1 cellular context compared by ENCODE assay signal in the genomic region with DNA sequence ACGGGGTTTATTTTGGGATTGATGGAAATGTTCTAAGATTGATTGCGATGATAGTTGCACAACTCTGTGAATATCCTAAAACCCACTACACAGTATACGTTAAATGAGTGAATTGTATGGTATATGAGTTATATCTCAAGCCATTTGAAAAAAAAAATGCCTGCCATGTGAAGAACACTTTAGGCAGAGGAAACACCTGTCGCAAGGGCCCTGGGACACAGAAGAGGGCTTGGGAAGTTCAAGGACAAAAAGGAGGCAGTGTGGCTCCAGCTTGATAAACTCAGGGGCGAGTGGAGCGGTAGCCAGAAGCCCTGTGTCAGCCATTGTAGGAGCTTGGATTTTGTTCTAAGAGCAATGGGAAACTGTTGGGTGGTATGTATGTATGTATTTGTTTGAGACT.
TF ChIP-seq lines count a peak whose summit lies in the region.

No MANE protein-coding gene starts in this region.

TF ChIP-seq in HEK293, 187 proteins besides CTCF, POLR2A, EP300 and RAD21 (continued from another document):
- TF ChIP-seq, protein P1, sequence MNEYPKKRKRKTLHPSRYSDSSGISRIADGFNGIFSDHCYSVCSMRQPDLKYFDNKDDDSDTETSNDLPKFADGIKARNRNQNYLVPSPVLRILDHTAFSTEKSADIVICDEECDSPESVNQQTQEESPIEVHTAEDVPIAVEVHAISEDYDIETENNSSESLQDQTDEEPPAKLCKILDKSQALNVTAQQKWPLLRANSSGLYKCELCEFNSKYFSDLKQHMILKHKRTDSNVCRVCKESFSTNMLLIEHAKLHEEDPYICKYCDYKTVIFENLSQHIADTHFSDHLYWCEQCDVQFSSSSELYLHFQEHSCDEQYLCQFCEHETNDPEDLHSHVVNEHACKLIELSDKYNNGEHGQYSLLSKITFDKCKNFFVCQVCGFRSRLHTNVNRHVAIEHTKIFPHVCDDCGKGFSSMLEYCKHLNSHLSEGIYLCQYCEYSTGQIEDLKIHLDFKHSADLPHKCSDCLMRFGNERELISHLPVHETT (tag by site-specific recombination; IDR thresholded peaks at IDR 0.05), result no peak
- TF ChIP-seq ZNF248 (tag by site-specific recombination; IDR thresholded peaks at IDR 0.05) (no peak), SCRT2 (tag by site-specific recombination; IDR thresholded peaks at IDR 0.05) (peak; percentile 57; the same call in 1 of the 2 replicates), ZNF660 (tag by site-specific recombination; IDR thresholded peaks at IDR 0.05) (no peak), ZNF416 (tag by site-specific recombination; IDR thresholded peaks at IDR 0.05) (no peak), ZNF670 (tag by site-specific recombination; IDR thresholded peaks at IDR 0.05; ENCODE audit: low read depth) (no peak), SCRT1 (tag by site-specific recombination; IDR thresholded peaks at IDR 0.05; ENCODE audit: borderline replicate concordance) (0 out of 2 replicates have a peak, but pooled peaks have one; percentile 8), ZBTB17 (tag by site-specific recombination; IDR thresholded peaks at IDR 0.05) (no peak), ZNF404 (tag by site-specific recombination; IDR thresholded peaks at IDR 0.05) (no peak), ZNF433 (tag by site-specific recombination; IDR thresholded peaks at IDR 0.05; ENCODE audit: low read depth) (no peak), ZIC2 (tag by site-specific recombination; IDR thresholded peaks at IDR 0.05) (no peak), ZNF707 (tag by site-specific recombination; IDR thresholded peaks at IDR 0.05) (no peak), ZNF530 (tag by site-specific recombination; IDR thresholded peaks at IDR 0.05; ENCODE audit: low read depth) (no peak), ZNF560 (tag by site-specific recombination; IDR thresholded peaks at IDR 0.05; ENCODE audit: borderline replicate concordance) (no peak)
